ENCODE assay signal across 8 cellular contexts in the genomic region with DNA sequence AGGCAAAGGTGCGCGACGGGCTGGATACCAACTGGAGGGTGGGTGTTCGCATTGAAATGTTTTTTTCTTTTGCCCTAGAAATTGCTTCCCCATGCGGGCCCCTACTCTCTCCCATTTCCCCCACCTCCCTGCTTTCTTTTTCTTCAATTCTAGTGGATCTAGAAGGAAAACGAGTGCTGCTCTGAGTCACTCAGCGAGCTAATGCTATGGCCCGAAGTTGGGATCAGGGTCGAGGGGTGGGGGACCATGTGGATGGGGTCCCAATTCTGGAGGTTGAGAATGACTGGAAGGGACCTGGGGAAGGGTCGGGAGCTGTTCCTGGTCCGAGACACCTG.
A peak's percentile ranks its signal among the peaks of the same experiment; 100 is the strongest.
DNase-seq lines count a peak whose midpoint lies in the region; ATAC-seq and TF ChIP-seq lines count a peak whose summit lies in the region.

No MANE protein-coding gene starts in this region.

- peak overlapping the region; percentile 89 for H3K9ac ChIP-seq in neuronal stem cell (ENCODE audit: low read depth, low read length, poor library complexity)

- peak overlapping the region; percentile 99 for H2BK15ac ChIP-seq in neuronal stem cell (ENCODE audit: low read length)

- peak overlapping the region; percentile 33 to 78; a peak in 3 of 4 replicates for H3K4me3 ChIP-seq in Panc1 (ENCODE audit: low read depth in 2 of 2, low read length in 2 of 2)
- H3K4me3 ChIP-seq in fibroblast of the aortic adventitia (ENCODE audit: low read depth, low read length), result peak overlapping the region; percentile 61
- H3K4me3 ChIP-seq in neuronal stem cell (ENCODE audit: low read length in 2 of 2), result peak overlapping the region; percentile 66 to 82

- WGBS in neuronal stem cell (ENCODE audit: extremely low coverage in 2 of 2, insufficient read length in 2 of 2, insufficient replicate concordance in 1 of 2), 2 donors, result no CpG with 5 or more reads among the region's 11 CpGs

- in situ Hi-C loops in Panc1 (cut with HindIII; ENCODE audit: low pct_unique_long_range_greater_than_20kb, low sequenced_read_pairs), result no loop called here

- no peak overlapping the region for H4K91ac ChIP-seq in neuronal stem cell (ENCODE audit: low read depth, low read length, poor library complexity)

- H4K8ac ChIP-seq in neuronal stem cell (ENCODE audit: low read depth, low read length), result no peak overlapping the region

- POLR2A ChIA-PET in Panc1 (lab: Charles Lee), result no interaction called here

- peak overlapping the region; percentile 63 for H2BK12ac ChIP-seq in neuronal stem cell (ENCODE audit: low read length)

- H3K27me3 ChIP-seq in Panc1 (ENCODE audit: control insufficient read depth, insufficient read depth, low read length), result no peaks in the 10 kb centered on the region
- H3K27me3 ChIP-seq in neuronal stem cell (ENCODE audit: control insufficient read depth in 3 of 3, insufficient read depth in 3 of 3, low read depth in 1 of 3, low read length in 3 of 3), result peaks cover 0 to 14% (median 0%) of the 10 kb centered on the region in 3 experiments

- H2AK5ac ChIP-seq in neuronal stem cell (ENCODE audit: low read depth, low read length), result no peak overlapping the region

- CTCF ChIA-PET in Panc1 (lab: Charles Lee), result no interaction called here

- H3K4me2 ChIP-seq in neuronal stem cell (ENCODE audit: insufficient read depth, low read length, poor library complexity, severe bottlenecking), result peak overlapping the region; percentile 100

- peak overlapping the region; percentile 100 for H3K18ac ChIP-seq in neuronal stem cell (ENCODE audit: low read length)

- no TSS peak for BruUV-seq in Panc1 (replicated peaks; lab: Mats Ljungman, UMichigan)

- H3K4ac ChIP-seq in neuronal stem cell (ENCODE audit: low read length), result no peak overlapping the region

- H3K36me3 ChIP-seq in Panc1 (ENCODE audit: control insufficient read depth, insufficient read depth, low read length) (no peaks in the 10 kb centered on the region), neuronal stem cell (replicated peaks in 1 of 2; ENCODE audit: control insufficient read depth in 2 of 2, insufficient read depth in 2 of 2, low read length in 2 of 2) (peaks cover 0 to 16% of the 10 kb centered on the region in 2 donors)

- H3K23ac ChIP-seq in neuronal stem cell (ENCODE audit: low read depth, low read length, poor library complexity), result peak overlapping the region; percentile 70

- TF ChIP-seq CTCF in Panc1 (IDR thresholded peaks at IDR 0.05), result no peak
- no peak for TF ChIP-seq CTCF in fibroblast of the aortic adventitia (IDR thresholded peaks at IDR 0.05; ENCODE audit: insufficient read depth, low read length)

- intact Hi-C loops in Panc1 (cut with micrococcal nuclease; ENCODE audit: unreplicated experiment), result no loop called here

- no peaks in the 10 kb centered on the region for H3K9me3 ChIP-seq in Panc1 (ENCODE audit: control insufficient read depth, insufficient read depth, low read depth, low read length)
- H3K9me3 ChIP-seq in neuronal stem cell (replicated peaks in 1 of 2; ENCODE audit: control insufficient read depth in 2 of 2, insufficient read depth in 1 of 2, low read depth in 1 of 2, low read length in 2 of 2), result peaks cover 0 to 13% of the 10 kb centered on the region in 2 donors

- H2BK5ac ChIP-seq in neuronal stem cell (ENCODE audit: low read length), result peak overlapping the region; percentile 75

- peak; percentile 5; the same call in 1 of the 2 replicates for ATAC-seq in Panc1
- ATAC-seq in GM19328 (IDR thresholded peaks at IDR 0.05; ENCODE audit: unreplicated experiment), result no peak

- H2BK120ac ChIP-seq in neuronal stem cell (ENCODE audit: low read depth, low read length), result peak overlapping the region; percentile 98

- peaks cover 2% of the 10 kb centered on the region for H3K79me1 ChIP-seq in neuronal stem cell (ENCODE audit: low read depth, low read length)

- peak overlapping the region; percentile 91 for H2AFZ ChIP-seq in neuronal stem cell (ENCODE audit: low read length)

- no peak overlapping the region for H3K27ac ChIP-seq in Panc1 (ENCODE audit: low read length)
- H3K27ac ChIP-seq in neuronal stem cell (replicated peaks; ENCODE audit: low read length), result no peak overlapping the region

- no peaks in the 10 kb centered on the region; the same call in none of the 2 replicates for H3K4me1 ChIP-seq in Panc1 (ENCODE audit: control insufficient read depth, insufficient read depth, low read length)
- H3K4me1 ChIP-seq in neuronal stem cell (ENCODE audit: control insufficient read depth in 2 of 2, insufficient read depth in 1 of 2, low read depth in 1 of 2, low read length in 2 of 2), result peaks cover 2 to 11% of the 10 kb centered on the region in 2 donors

- H3K14ac ChIP-seq in neuronal stem cell (ENCODE audit: low read length), result no peak overlapping the region

- DNase-seq in AG08396 (ENCODE audit: low spot score), result peak; percentile 27
- no peak for DNase-seq in Panc1 (ENCODE audit: low read depth, low spot score)
- DNase-seq in fibroblast of the aortic adventitia (ENCODE audit: low read depth), result no peak
- DNase-seq in neuronal stem cell (ENCODE audit: low spot score), result peak; percentile 23
- no peak for DNase-seq in NCI-H187 treated with DMSO at 0.1 percent for 48 hours (lab: John Stamatoyannopoulos, UW)
- no peak for DNase-seq in activated naive CD4-positive, alpha-beta T cell treated with anti-CD3 and anti-CD28 coated beads, Interleukin-2, amount 50 U/mL, for 16 hours
- DNase-seq in cerebellar cortex (ENCODE audit: low spot score), result no peak

Comparison
In these comparisons a context has a peak if more than half of its experiments do, and no peak if none do; other contexts are left out.
1. DNase-seq: peak in AG08396 (single experiment) and neuronal stem cell (single experiment); none in Panc1 (single experiment), fibroblast of the aortic adventitia (single experiment), NCI-H187 treated with DMSO at 0.1 percent for 48 hours (single experiment), activated naive CD4-positive, alpha-beta T cell treated with anti-CD3 and anti-CD28 coated beads, Interleukin-2, amount 50 U/mL, for 16 hours (single experiment) and cerebellar cortex (single experiment).
2. Peak in every context shown above with its lines, with median percentiles within 50 percentile points of each other: H3K4me3 ChIP-seq.